Comparison of ENCODE assay signal across 18 cellular contexts in the genomic region with DNA sequence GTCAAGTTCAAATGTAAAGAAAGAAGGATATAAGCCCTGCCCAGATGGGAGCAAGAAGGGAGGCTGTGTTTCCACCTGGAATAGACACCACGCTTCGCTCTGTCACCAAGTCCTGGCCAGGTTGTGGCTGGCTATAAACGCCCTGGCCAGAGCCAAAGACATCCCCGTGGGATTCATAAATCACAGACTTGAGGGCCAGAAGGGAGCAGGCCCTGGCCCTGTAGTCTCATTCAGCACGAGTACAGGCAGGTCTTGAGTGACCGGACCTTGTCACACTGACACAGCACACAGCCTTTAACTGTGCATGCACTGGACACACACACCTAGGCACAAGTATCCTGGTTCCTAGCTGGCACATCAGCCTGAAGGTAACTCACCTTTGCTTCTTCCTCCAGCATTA.
DNase-seq lines count a peak whose midpoint lies in the region; ATAC-seq, FAIRE-seq and TF ChIP-seq lines count a peak whose summit lies in the region.
"Had no signal": no experiment of that assay in that cellular context is flagged by ENCODE, and none has a peak within 500 bp of the region (broad histone marks: within the 10 kb centered on the region; RNA-seq: fewer than 3 reads in every experiment).

No MANE protein-coding gene starts in this region.

- DNase-seq in activated naive CD8-positive, alpha-beta T cell treated with anti-CD3 and anti-CD28 coated beads, Interleukin-2, amount 10 ng/mL, durations not matched to agents 7 days and 5 days = peak; percentile 8
- DNase-seq in activated naive CD8-positive, alpha-beta T cell treated with anti-CD3 and anti-CD28 coated beads, Interleukin-2, amount 50 U/mL, for 24 hours = no peak
- DNase-seq in HTR-8/SVneo (ENCODE audit: insufficient read length, low spot score) (no peak), lower lobe of right lung (no peak), HT-29 (ENCODE audit: low spot score) (no peak), suprapubic skin (ENCODE audit: low spot score in 2 of 2) (no peak)
- DNase-seq: 8988T, NCI-H1436, NCI-H2029 treated with DMSO at 0.1 percent for 48 hours, NCI-H524 treated with DMSO at 0.1 percent for 48 hours, OCI-M1 had no signal

- H3K4me1 ChIP-seq in lower lobe of right lung = peaks cover 36% of the 10 kb centered on the region
- H3K4me1 ChIP-seq in suprapubic skin = peaks cover 13% of the 10 kb centered on the region
- H3K4me1 ChIP-seq: HAP-1, SJSA1 had no signal

- H3K27ac Mint-ChIP-seq in activated naive CD8-positive, alpha-beta T cell treated with anti-CD3 and anti-CD28 coated beads, Interleukin-2, amount 10 ng/mL, durations not matched to agents 7 days and 5 days = no peak overlapping the region
- H3K27ac Mint-ChIP-seq in activated naive CD8-positive, alpha-beta T cell treated with anti-CD3 and anti-CD28 coated beads, Interleukin-2, amount 50 U/mL, for 24 hours = no peak overlapping the region

- no peaks in the 10 kb centered on the region for H3K9me3 Mint-ChIP-seq in activated naive CD8-positive, alpha-beta T cell treated with anti-CD3 and anti-CD28 coated beads, Interleukin-2, amount 10 ng/mL, durations not matched to agents 7 days and 5 days
- H3K9me3 Mint-ChIP-seq in activated naive CD8-positive, alpha-beta T cell treated with anti-CD3 and anti-CD28 coated beads, Interleukin-2, amount 50 U/mL, for 24 hours = no peaks in the 10 kb centered on the region

- TF ChIP-seq EP300 in suprapubic skin (IDR thresholded peaks at IDR 0.05) = no peak

- TF ChIP-seq CTCF in lower lobe of right lung (IDR thresholded peaks at IDR 0.05) (no peak), suprapubic skin (IDR thresholded peaks at IDR 0.05) (no peak)

- no peak overlapping the region for H3K4me3 Mint-ChIP-seq in activated naive CD8-positive, alpha-beta T cell treated with anti-CD3 and anti-CD28 coated beads, Interleukin-2, amount 10 ng/mL, durations not matched to agents 7 days and 5 days
- H3K4me3 Mint-ChIP-seq in activated naive CD8-positive, alpha-beta T cell treated with anti-CD3 and anti-CD28 coated beads, Interleukin-2, amount 50 U/mL, for 24 hours = no peak overlapping the region
- H3K4me3 Mint-ChIP-seq: IgD-negative memory B cell had no signal

- TF ChIP-seq POLR2A in suprapubic skin (IDR thresholded peaks at IDR 0.05) = no peak

- ATAC-seq in activated naive CD8-positive, alpha-beta T cell treated with anti-CD3 and anti-CD28 coated beads, Interleukin-2, amount 10 ng/mL, durations not matched to agents 7 days and 5 days (ENCODE audit: low read depth) = no peak
- ATAC-seq in activated naive CD8-positive, alpha-beta T cell treated with anti-CD3 and anti-CD28 coated beads, Interleukin-2, amount 50 U/mL, for 24 hours = no peak
- ATAC-seq in lower lobe of right lung (no peak), GM18502 (IDR thresholded peaks at IDR 0.05; ENCODE audit: poor library complexity, unreplicated experiment) (no peak)
- ATAC-seq: GM12878 had no signal

- H3K9me3 ChIP-seq in lower lobe of right lung = no peaks in the 10 kb centered on the region
- H3K9me3 ChIP-seq in suprapubic skin = no peaks in the 10 kb centered on the region
- H3K9me3 ChIP-seq: HAP-1, SJSA1 had no signal

- intact Hi-C loops in lower lobe of right lung (cut with DNase I) = no loop called here

- FAIRE-seq in HTR-8/SVneo (lab: Jason Lieb, UNC) = peak; percentile 63
- FAIRE-seq: GM12878 had no signal

- H3K27ac ChIP-seq in lower lobe of right lung (peak overlapping the region; percentile 91), temporal lobe (ENCODE audit: low read depth, low read length) (peak overlapping the region; percentile 4), suprapubic skin (no peak overlapping the region)
- H3K27ac ChIP-seq: SJSA1 had no signal

- peaks cover 2% of the 10 kb centered on the region for H3K36me3 Mint-ChIP-seq in activated naive CD8-positive, alpha-beta T cell treated with anti-CD3 and anti-CD28 coated beads, Interleukin-2, amount 10 ng/mL, durations not matched to agents 7 days and 5 days
- no peaks in the 10 kb centered on the region for H3K36me3 Mint-ChIP-seq in activated naive CD8-positive, alpha-beta T cell treated with anti-CD3 and anti-CD28 coated beads, Interleukin-2, amount 50 U/mL, for 24 hours (ENCODE audit: low read depth)

- H3K36me3 ChIP-seq in lower lobe of right lung (no peaks in the 10 kb centered on the region), suprapubic skin (no peaks in the 10 kb centered on the region)
- H3K36me3 ChIP-seq: BLaER1 treated with 17β-estradiol and CSF1 and Interleukin-3, amounts not matched to agents 10 nM and 100 nM; HAP-1; SJSA1 had no signal

- H3K4me3 ChIP-seq in lower lobe of right lung (no peak overlapping the region), suprapubic skin (no peak overlapping the region)
- H3K4me3 ChIP-seq: BLaER1 treated with 17β-estradiol and CSF1 and Interleukin-3, amounts not matched to agents 10 nM and 100 nM; GM12878; HAP-1; SJSA1 had no signal

- WGBS in suprapubic skin = 73% methylated on average over 6 of the region's 6 CpGs

- peaks cover 7% of the 10 kb centered on the region for H3K27me3 Mint-ChIP-seq in activated naive CD8-positive, alpha-beta T cell treated with anti-CD3 and anti-CD28 coated beads, Interleukin-2, amount 10 ng/mL, durations not matched to agents 7 days and 5 days
- peaks cover 2% of the 10 kb centered on the region for H3K27me3 Mint-ChIP-seq in activated naive CD8-positive, alpha-beta T cell treated with anti-CD3 and anti-CD28 coated beads, Interleukin-2, amount 50 U/mL, for 24 hours

- peaks cover 4% of the 10 kb centered on the region for H3K27me3 ChIP-seq in lower lobe of right lung (ENCODE audit: low read depth)
- peaks cover 12% of the 10 kb centered on the region for H3K27me3 ChIP-seq in suprapubic skin
- H3K27me3 ChIP-seq: BLaER1 treated with 17β-estradiol and CSF1 and Interleukin-3, amounts not matched to agents 10 nM and 100 nM; SJSA1 had no signal

- peaks cover 27% of the 10 kb centered on the region for H3K4me1 Mint-ChIP-seq in activated naive CD8-positive, alpha-beta T cell treated with anti-CD3 and anti-CD28 coated beads, Interleukin-2, amount 10 ng/mL, durations not matched to agents 7 days and 5 days
- H3K4me1 Mint-ChIP-seq in activated naive CD8-positive, alpha-beta T cell treated with anti-CD3 and anti-CD28 coated beads, Interleukin-2, amount 50 U/mL, for 24 hours = peaks cover 34% of the 10 kb centered on the region

- POLR2A ChIA-PET in activated naive CD8-positive, alpha-beta T cell treated with anti-CD3 and anti-CD28 coated beads, Interleukin-2, amount 10 ng/mL, durations not matched to agents 7 days and 5 days (lab: Charles Lee) = interaction anchor here (1.2 kb wide), 1 partner anchor 94 kb away, joined by 3 read pairs; a partner anchor contains a TSS
